In the genomic region with DNA sequence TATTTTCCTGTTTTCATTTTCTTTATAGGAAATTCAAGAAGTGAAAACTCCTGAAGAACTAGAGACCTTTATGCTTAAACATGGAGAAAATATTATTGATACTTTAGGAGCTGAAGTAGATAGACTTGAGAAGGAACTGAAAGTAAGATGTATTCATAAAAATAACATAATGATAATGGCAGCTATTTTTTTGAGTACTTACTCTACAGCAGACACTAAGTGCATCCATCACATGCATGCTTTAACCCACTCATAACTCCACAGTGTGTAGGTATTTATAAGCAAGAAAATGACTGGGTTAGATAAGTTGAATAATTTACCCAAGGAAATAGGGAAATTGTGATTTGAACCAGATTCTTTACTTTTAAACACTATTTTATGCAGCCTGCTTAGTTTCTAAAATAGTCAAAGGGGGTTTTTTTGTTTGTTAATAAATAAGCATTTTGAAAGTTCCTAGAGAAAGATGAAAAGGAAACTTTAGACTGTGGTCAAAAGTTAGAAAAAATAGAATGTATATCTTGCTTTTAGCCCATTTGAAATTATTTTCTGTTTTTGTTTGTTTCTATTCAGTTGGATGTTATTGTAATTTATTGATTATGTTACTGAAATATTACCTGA, we compare ENCODE assay signal across 14 cellular contexts.
DNase-seq lines count a peak whose midpoint lies in the region; ATAC-seq and TF ChIP-seq lines count a peak whose summit lies in the region.
"Had no signal": no experiment of that assay in that cellular context is flagged by ENCODE, and none has a peak within 500 bp of the region (broad histone marks: within the 10 kb centered on the region; RNA-seq: fewer than 3 reads in every experiment).

No MANE protein-coding gene starts in this region.

- no peak overlapping the region for H3K4me3 Mint-ChIP-seq in activated naive CD8-positive, alpha-beta T cell treated with anti-CD3 and anti-CD28 coated beads for 36 hours

- H3K27me3 Mint-ChIP-seq in activated naive CD8-positive, alpha-beta T cell treated with anti-CD3 and anti-CD28 coated beads for 36 hours = no peaks in the 10 kb centered on the region
- H3K27me3 Mint-ChIP-seq: progenitor cell of endocrine pancreas had no signal

- H3K9me3 Mint-ChIP-seq in activated naive CD8-positive, alpha-beta T cell treated with anti-CD3 and anti-CD28 coated beads for 36 hours = no peaks in the 10 kb centered on the region

- peaks cover 9% of the 10 kb centered on the region for H3K36me3 Mint-ChIP-seq in activated naive CD8-positive, alpha-beta T cell treated with anti-CD3 and anti-CD28 coated beads for 36 hours

- ATAC-seq in HG02571 (IDR thresholded peaks at IDR 0.05; ENCODE audit: unreplicated experiment) (peak; percentile 85), HG03159 (IDR thresholded peaks at IDR 0.05; ENCODE audit: unreplicated experiment) (peak; percentile 91)

- no peak overlapping the region for H3K27ac Mint-ChIP-seq in activated naive CD8-positive, alpha-beta T cell treated with anti-CD3 and anti-CD28 coated beads for 36 hours
- H3K27ac Mint-ChIP-seq: progenitor cell of endocrine pancreas had no signal

- peak; percentile 41 for DNase-seq in GM10266 (ENCODE audit: extremely low spot score)
- DNase-seq in GM19238 (ENCODE audit: insufficient read length, low spot score) = peak; percentile 1
- DNase-seq in NCI-H187 (lab: John Stamatoyannopoulos, UW) = no peak
- no peak for DNase-seq in activated naive CD8-positive, alpha-beta T cell treated with anti-CD3 and anti-CD28 coated beads for 36 hours
- DNase-seq in KG1 (lab: John Stamatoyannopoulos, UW) = no peak
- no peak for DNase-seq in activated CD4-positive, alpha-beta T cell treated with anti-CD3 and anti-CD28 coated beads for 1 hour
- DNase-seq: ACHN; activated effector memory CD4-positive, alpha-beta T cell treated with Interleukin-2 at 50 U/mL for 16 hours; HCEC 1CT; NCI-H446 treated with DMSO at 0.1 percent for 48 hours; stimulated activated CD4-positive, alpha-beta T cell treated with anti-CD3 and anti-CD28 coated beads, Interleukin-4, amount 100 ng/mL, for 1 hour had no signal

- no peak for TF ChIP-seq CTCF in GM10266 (IDR thresholded peaks at IDR 0.05; ENCODE audit: control insufficient read depth, insufficient read depth, low read depth, missing control alignments)

- no peaks in the 10 kb centered on the region for H3K4me1 Mint-ChIP-seq in activated naive CD8-positive, alpha-beta T cell treated with anti-CD3 and anti-CD28 coated beads for 36 hours

Comparison
In these comparisons a context has a peak if more than half of its experiments do, and no peak if none do; other contexts are left out.
1. DNase-seq: peak in GM10266 (single experiment) and GM19238 (single experiment); none in NCI-H187 (0 of 2), activated naive CD8-positive, alpha-beta T cell treated with anti-CD3 and anti-CD28 coated beads for 36 hours (single experiment), KG1 (single experiment) and activated CD4-positive, alpha-beta T cell treated with anti-CD3 and anti-CD28 coated beads for 1 hour (single experiment).